ENCODE assay signal across 9 cellular contexts in genomic region chr11:60130496-60130895, GRCh38. TPM values are rescaled to one million over a fixed set of nuclear protein-coding genes. Genes with fewer than 3 reads are reported as not detected.
A peak's percentile ranks its signal among the peaks of the same experiment; 100 is the strongest.
DNase-seq lines count a peak whose midpoint lies in the region; ATAC-seq and TF ChIP-seq lines count a peak whose summit lies in the region.
"Had no signal": no experiment of that assay in that cellular context is flagged by ENCODE, and none has a peak within 500 bp of the region (broad histone marks: within the 10 kb centered on the region; RNA-seq: fewer than 3 reads in every experiment).

No MANE protein-coding gene starts in this region.

- no peak for TF ChIP-seq POLR2A in testis (IDR thresholded peaks at IDR 0.05)

- ATAC-seq in left cardiac atrium (peak; percentile 65 to 69), GM18858 (IDR thresholded peaks at IDR 0.05; ENCODE audit: unreplicated experiment) (no peak)

- no peak overlapping the region for H3K4me3 ChIP-seq in testis
- H3K4me3 ChIP-seq: lung had no signal

- DNase-seq in GF-D8 (lab: John Stamatoyannopoulos, UW) (peak; percentile 38), HT1080 (ENCODE audit: low read depth) (peak; percentile 64), SK-N-DZ (ENCODE audit: low spot score) (peak; percentile 12), left cardiac atrium (no peak), testis (peak; percentile 82), ecto neural progenitor cell (ENCODE audit: low spot score) (no peak), NCI-H1048 (lab: John Stamatoyannopoulos, UW) (no peak)

- H3K27ac ChIP-seq in testis: peak overlapping the region; percentile 27 to 42

- H3K9me3 ChIP-seq in testis: no peaks in the 10 kb centered on the region

- H3K4me1 ChIP-seq in testis: peaks cover 24% of the 10 kb centered on the region

- H3K27me3 ChIP-seq in testis: no peaks in the 10 kb centered on the region

- peak; percentile 24 to 43 (median 38) for TF ChIP-seq CTCF in testis (IDR thresholded peaks at IDR 0.05)

- H3K36me3 ChIP-seq in testis (ENCODE audit: low read depth, missing control alignments): no peaks in the 10 kb centered on the region

- intact Hi-C loops in left cardiac atrium (cut with DNase I) (loop anchor here in 1 of 2 donors (2.0 kb wide), 1 partner anchor 308 kb away; no protein-coding TSS in a partner anchor), testis (cut with DNase I; ENCODE audit: low total_unique reads) (no loop called here)

RNA-seq across cellular contexts. Expression of gene MS4A2, which starts 42.0 kb away (rescaled TPM):
- total RNA-seq in HT1080 (2014; rRNA removed; shearing (Covaris generic)): not detected in 2 replicates
- not detected in 2 replicates for polyA plus RNA-seq in HT1080 (2015; cell fraction: cytosol; rRNA removed)
- polyA plus RNA-seq in HT1080 (2015; cell fraction: nucleus; rRNA removed): not detected in 2 replicates
- not detected in 2 replicates for polyA plus RNA-seq in SK-N-DZ (2014; cell fraction: cytosol; rRNA removed)
- not detected in 2 replicates for polyA plus RNA-seq in SK-N-DZ (2014; cell fraction: nucleus; rRNA removed)
- 1 to 10 TPM in 1 of 2 donors, under 1 TPM in 1; 0.26 to 1.7 TPM for total RNA-seq in left cardiac atrium
- 1 to 10 TPM in 1 of 2 donors, under 1 TPM in 1; 0.39 to 2.6 TPM for total RNA-seq in testis
- 2.0 TPM for polyA plus RNA-seq in testis (ENCODE audit: insufficient read depth, low read depth, low replicate concordance)

RNA-seq across cellular contexts. Expression of gene MS4A6A, which starts 52.4 kb away (rescaled TPM):
- total RNA-seq in HT1080 (2014; rRNA removed; shearing (Covaris generic)): not detected in 2 replicates
- not detected in 2 replicates for polyA plus RNA-seq in HT1080 (2015; cell fraction: cytosol; rRNA removed)
- 0.17 TPM in 1 of 2 replicates, not detected in the other for polyA plus RNA-seq in HT1080 (2015; cell fraction: nucleus; rRNA removed)
- polyA plus RNA-seq in SK-N-DZ (2014; cell fraction: cytosol; rRNA removed): not detected in 2 replicates
- not detected in 2 replicates for polyA plus RNA-seq in SK-N-DZ (2014; cell fraction: nucleus; rRNA removed)
- total RNA-seq in left cardiac atrium (100 to 1,000 TPM in 1 of 2 donors, 10 to 100 TPM in 1; 62.5 to 155 TPM), testis (10 to 100 TPM in 1 of 2 donors, 1 to 10 TPM in 1; 6.1 to 21.6 TPM)
- polyA plus RNA-seq in testis (ENCODE audit: insufficient read depth, low read depth, low replicate concordance): 49.5 TPM

Comparison
In these comparisons a context has a peak if more than half of its experiments do, and no peak if none do; other contexts are left out.
1. DNase-seq: peak in GF-D8 (single experiment), HT1080 (single experiment), SK-N-DZ (single experiment) and testis (single experiment); none in left cardiac atrium (single experiment), ecto neural progenitor cell (single experiment) and NCI-H1048 (single experiment).